ENCODE assay signal across 12 cellular contexts in the genomic region with DNA sequence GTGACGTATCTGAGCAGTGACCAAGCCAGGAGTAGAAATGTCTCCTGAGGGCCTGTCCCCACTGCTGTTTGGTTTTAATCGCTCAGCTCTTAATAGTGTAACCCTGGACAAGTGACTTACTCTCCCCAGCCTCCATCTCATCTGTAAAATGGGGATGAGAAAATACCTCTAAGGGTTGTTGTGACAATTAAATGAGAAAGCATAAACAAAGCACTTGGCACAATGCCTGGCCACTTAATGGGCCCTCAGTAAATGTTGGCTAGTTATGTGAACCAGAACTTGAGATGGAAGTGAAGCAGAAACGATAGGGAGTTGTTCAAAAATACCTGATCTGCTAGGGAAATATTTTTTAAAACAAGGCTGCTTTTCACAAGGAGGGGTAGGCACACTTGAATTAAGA. TPM values are rescaled to one million over a fixed set of nuclear protein-coding genes. Genes with fewer than 3 reads are reported as not detected.
DNase-seq lines count a peak whose midpoint lies in the region; ATAC-seq and TF ChIP-seq lines count a peak whose summit lies in the region.
"Had no signal": no experiment of that assay in that cellular context is flagged by ENCODE, and none has a peak within 500 bp of the region (broad histone marks: within the 10 kb centered on the region; RNA-seq: fewer than 3 reads in every experiment).

No MANE protein-coding gene starts in this region.

- H3K9ac ChIP-seq in HCT116 (ENCODE audit: low read length) (no peak overlapping the region), smooth muscle cell (ENCODE audit: low read depth) (no peak overlapping the region)

- POLR2A ChIA-PET in HCT116 (lab: Charles Lee) (interaction anchor here (0.6 kb wide), 1 partner anchor 1225 kb away, joined by 4 read pairs; no protein-coding TSS in a partner anchor), T-cell (lab: Charles Lee) (no interaction called here), PC-9 (lab: Charles Lee; ENCODE audit: unreplicated experiment) (no interaction called here)

- H3K9me2 ChIP-seq in HCT116 (ENCODE audit: insufficient read depth) (no peaks in the 10 kb centered on the region), PC-9 (ENCODE audit: insufficient read depth) (no peaks in the 10 kb centered on the region)

- TF ChIP-seq CTCF in HCT116 (IDR thresholded peaks at IDR 0.05 in 2 of 3, conservative IDR thresholded peaks at IDR 0.05 in 1 of 3; ENCODE audit: borderline replicate concordance in 1 of 3, insufficient read depth in 1 of 3, low read depth in 2 of 3, low read length in 2 of 3) (no peak), ascending aorta (IDR thresholded peaks at IDR 0.05) (no peak), smooth muscle cell (IDR thresholded peaks at IDR 0.05; ENCODE audit: borderline replicate concordance, insufficient read depth, poor library complexity, severe bottlenecking) (no peak), PC-9 (conservative IDR thresholded peaks at IDR 0.05) (no peak)

- intact Hi-C loops in HCT116 (cut with micrococcal nuclease), result no loop called here
- intact Hi-C loops in ascending aorta (cut with DNase I), result loop anchor here (5.0 kb wide), 2 partner anchors 60 to 325 kb away; a partner anchor contains a TSS
- intact Hi-C loops in PC-9 (cut with micrococcal nuclease; ENCODE audit: unreplicated experiment), result no loop called here

- H3K4me3 Mint-ChIP-seq in T-cell, result no peak overlapping the region
- H3K4me3 Mint-ChIP-seq: activated T-helper 17 cell treated with anti-CD3 and anti-CD28 coated beads, Interleukin-2, amount 50 U/mL, for 72 hours had no signal

- TF ChIP-seq POLR2A in HCT116 (IDR thresholded peaks at IDR 0.05; ENCODE audit: borderline replicate concordance, extremely low read depth, insufficient read depth, insufficient read length), result no peak

- H3K79me2 ChIP-seq in HCT116 (ENCODE audit: insufficient read depth, low read length) (peaks cover 100% of the 10 kb centered on the region), smooth muscle cell (ENCODE audit: low read depth) (peaks cover 68% of the 10 kb centered on the region), PC-9 (ENCODE audit: low read depth) (peaks cover 83% of the 10 kb centered on the region)

- H2AFZ ChIP-seq in HCT116 (ENCODE audit: low read depth, low read length, poor library complexity, severe bottlenecking) (no peak overlapping the region), smooth muscle cell (ENCODE audit: low read depth) (no peak overlapping the region), PC-9 (no peak overlapping the region)

- no peaks in the 10 kb centered on the region for H3K27me3 ChIP-seq in HCT116 (ENCODE audit: insufficient read depth, low read length)
- no peaks in the 10 kb centered on the region for H3K27me3 ChIP-seq in ascending aorta
- H3K27me3 ChIP-seq in smooth muscle cell (ENCODE audit: low read depth), result no peaks in the 10 kb centered on the region
- H3K27me3 ChIP-seq in PC-9 (ENCODE audit: insufficient read depth, low read depth), result no peaks in the 10 kb centered on the region

- WGBS in smooth muscle cell (ENCODE audit: low lambda C conversion rate), result 84% methylated on average over 3 of the region's 3 CpGs

- DNase-seq in HCT116 (ENCODE audit: low read depth, low spot score) (no peak), ascending aorta (ENCODE audit: low spot score in 2 of 2) (no peak), left kidney (ENCODE audit: low read depth, low spot score) (peak; percentile 46), smooth muscle cell (lab: John Stamatoyannopoulos, UW; ENCODE audit: unreplicated experiment) (no peak), AG20443 (ENCODE audit: low spot score) (no peak), T-cell (no peak), PC-9 (no peak)
- no peak for DNase-seq in activated CD4-positive, CD25-positive, alpha-beta regulatory T cell treated with anti-CD3 and anti-CD28 coated beads, Interleukin-2, amount 50 U/mL, for 72 hours
- DNase-seq: activated B cell treated with CpG ODN at 0.5 μM for 24 hours, DMS153, NCI-H1092 had no signal

- ATAC-seq in HCT116 (0 out of 2 replicates have a peak, but pooled peaks have one; percentile 0), T-cell (replicated peaks in 1 of 4) (no peak)
- ATAC-seq: activated T-helper 17 cell treated with anti-CD3 and anti-CD28 coated beads, Interleukin-2, amount 50 U/mL, for 72 hours had no signal

- H3K27ac ChIP-seq in HCT116 (ENCODE audit: low read depth, low read length) (peak overlapping the region; percentile 81), ascending aorta (peak overlapping the region; percentile 2 to 56), smooth muscle cell (ENCODE audit: low read depth) (peak overlapping the region; percentile 78), PC-9 (no peak overlapping the region)

- CTCF ChIA-PET in HCT116 (lab: Charles Lee) (no interaction called here), T-cell (lab: Charles Lee) (no interaction called here), PC-9 (lab: Charles Lee) (no interaction called here)

- H3K36me3 ChIP-seq in HCT116 (ENCODE audit: control insufficient read depth in 1 of 2, insufficient read depth in 2 of 2, low read length in 2 of 2) (peaks cover 0 to 20% of the 10 kb centered on the region in 2 experiments; a peak in 1 of 4 replicates), ascending aorta (no peaks in the 10 kb centered on the region), smooth muscle cell (ENCODE audit: low read depth) (no peaks in the 10 kb centered on the region), PC-9 (ENCODE audit: low read depth) (peaks cover 32% of the 10 kb centered on the region; the same call in 1 of the 2 replicates)

- H3K4me2 ChIP-seq in HCT116 (ENCODE audit: low read length) (peak overlapping the region; percentile 5), smooth muscle cell (no peak overlapping the region), PC-9 (no peak overlapping the region)

- no TSS peak for BruUV-seq in HCT116 (replicated peaks; lab: Mats Ljungman, UMichigan)
- no TSS peak for BruUV-seq in PC-9 (replicated peaks; lab: Mats Ljungman, UMichigan)

- RAD21 ChIA-PET in HCT116 (lab: Charles Lee; ENCODE audit: low non-redundant PET in 1 of 2, low total read pairs in 2 of 2, uncharacterized antibody in 2 of 2, unreplicated experiment in 2 of 2), result no interaction called here

- H4K20me1 ChIP-seq in HCT116 (ENCODE audit: insufficient read depth) (peaks cover 46% of the 10 kb centered on the region; the same call in 1 of the 2 replicates), smooth muscle cell (ENCODE audit: low read depth) (peaks cover 48% of the 10 kb centered on the region), PC-9 (ENCODE audit: insufficient read depth) (peaks cover 53% of the 10 kb centered on the region)

- H3F3A ChIP-seq in smooth muscle cell (ENCODE audit: low read depth) (peaks cover 34% of the 10 kb centered on the region), PC-9 (ENCODE audit: insufficient read depth, low read depth) (peaks cover 46% of the 10 kb centered on the region)

- peaks cover 99 to 100% of the 10 kb centered on the region in 2 experiments for H3K4me1 ChIP-seq in HCT116 (ENCODE audit: control insufficient read depth in 1 of 2, insufficient read depth in 2 of 2, low read length in 2 of 2)
- H3K4me1 ChIP-seq in ascending aorta, result peaks cover 5 to 13% of the 10 kb centered on the region in 2 donors
- peaks cover 38% of the 10 kb centered on the region for H3K4me1 ChIP-seq in smooth muscle cell (ENCODE audit: low read depth)
- H3K4me1 ChIP-seq in PC-9 (replicated peaks; ENCODE audit: insufficient read depth), result peaks cover 31% of the 10 kb centered on the region

- TF ChIP-seq RAD21 in HCT116 (IDR thresholded peaks at IDR 0.05; ENCODE audit: low read depth), result no peak

- H3K4me1 Mint-ChIP-seq in T-cell, result peaks cover 0 to 3% (median 0%) of the 10 kb centered on the region in 3 donors
- H3K4me1 Mint-ChIP-seq: activated T-helper 17 cell treated with anti-CD3 and anti-CD28 coated beads, Interleukin-2, amount 50 U/mL, for 72 hours had no signal

- H3K36me3 Mint-ChIP-seq in T-cell, result no peaks in the 10 kb centered on the region

- H3K9me3 Mint-ChIP-seq in T-cell, result no peaks in the 10 kb centered on the region
- H3K9me3 Mint-ChIP-seq: activated B cell treated with CpG ODN at 0.5 μM for 24 hours; activated T-helper 17 cell treated with anti-CD3 and anti-CD28 coated beads, Interleukin-2, amount 50 U/mL, for 72 hours had no signal

- H3K4me3 ChIP-seq in HCT116 (replicated peaks in 1 of 2; ENCODE audit: low read depth in 1 of 2, low read length in 2 of 2), result no peak overlapping the region
- peak overlapping the region; percentile 50 to 51 for H3K4me3 ChIP-seq in ascending aorta
- H3K4me3 ChIP-seq in smooth muscle cell, result no peak overlapping the region
- H3K4me3 ChIP-seq in PC-9, result no peak overlapping the region

- H3K9me3 ChIP-seq in HCT116 (ENCODE audit: control insufficient read depth in 1 of 2, insufficient read depth in 1 of 2, low read depth in 1 of 2, low read length in 2 of 2) (no peaks in the 10 kb centered on the region), ascending aorta (no peaks in the 10 kb centered on the region), smooth muscle cell (replicated peaks; ENCODE audit: low read depth) (no peaks in the 10 kb centered on the region), PC-9 (ENCODE audit: insufficient read depth, low read depth) (no peaks in the 10 kb centered on the region)

- peaks cover 27 to 39% of the 10 kb centered on the region in 2 donors for H3K27me3 Mint-ChIP-seq in T-cell

- H3K27ac Mint-ChIP-seq in T-cell, result no peak overlapping the region
- H3K27ac Mint-ChIP-seq: activated B cell treated with CpG ODN at 0.5 μM for 24 hours; activated T-helper 17 cell treated with anti-CD3 and anti-CD28 coated beads, Interleukin-2, amount 50 U/mL, for 72 hours had no signal

TF ChIP-seq in HCT116, 20 proteins besides CTCF, POLR2A, EP300 and RAD21:
- TF ChIP-seq, protein P1, sequence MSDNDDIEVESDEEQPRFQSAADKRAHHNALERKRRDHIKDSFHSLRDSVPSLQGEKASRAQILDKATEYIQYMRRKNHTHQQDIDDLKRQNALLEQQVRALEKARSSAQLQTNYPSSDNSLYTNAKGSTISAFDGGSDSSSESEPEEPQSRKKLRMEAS (IDR thresholded peaks at IDR 0.05), result 0 out of 2 replicates have a peak, but pooled peaks have one; percentile 19
- peak; percentile 24; the same call in 1 of the 2 replicates for TF ChIP-seq SIN3A (IDR thresholded peaks at IDR 0.05; ENCODE audit: low read depth)
- TF ChIP-seq JUND (IDR thresholded peaks at IDR 0.05), result peak; percentile 33
- TF ChIP-seq CEBPB (IDR thresholded peaks at IDR 0.05; ENCODE audit: low read depth), result no peak
- TF ChIP-seq ZNF274 (IDR thresholded peaks at IDR 0.05; ENCODE audit: low read depth, low read length), result no peak
- peak; percentile 46; the same call in 1 of the 2 replicates for TF ChIP-seq POLR2AphosphoS5 (IDR thresholded peaks at IDR 0.05; ENCODE audit: low read depth, low read length)

RNA-seq across cellular contexts. Expression of a gene that starts 58.2 kb away (rescaled TPM):
- total RNA-seq in HCT116 (2021; ENCODE audit: unreplicated experiment), result 215 TPM
- 53.9 and 72.1 TPM in 2 replicates for polyA plus RNA-seq in HCT116 (2012)
- not detected for total RNA-seq in ascending aorta
- total RNA-seq in smooth muscle cell, result 354 and 393 TPM in 2 replicates
- 44.9 and 54.8 TPM in 2 replicates for polyA plus RNA-seq in smooth muscle cell
- total RNA-seq in T-cell, result under 1 TPM in 3 of 5 donors, not detected in 2; 0.26 to 0.32 (median 0.28) TPM
- 13.8 and 14.7 TPM in 2 replicates for total RNA-seq in PC-9 (2021)
- total RNA-seq: activated B cell treated with CpG ODN at 0.5 μM for 24 hours; activated T-helper 17 cell treated with anti-CD3 and anti-CD28 coated beads, Interleukin-2, amount 50 U/mL, for 72 hours had no signal

Comparison
In these comparisons a context has a peak if more than half of its experiments do, and no peak if none do; other contexts are left out.
1. H3K4me3 ChIP-seq: peak in ascending aorta (2 of 2); none in HCT116 (0 of 2), smooth muscle cell (single experiment) and PC-9 (single experiment).
2. RNA of a gene that starts 58.2 kb away (total RNA-seq): 354 to 393 TPM in smooth muscle cell and 215 TPM in HCT116 (single experiment); 13.8 to 14.7 TPM in PC-9, 0.26 to 0.32 TPM in T-cell and not detected in ascending aorta (single experiment); every median in the first group is over 10 times any median in the second.